In the genomic region with DNA sequence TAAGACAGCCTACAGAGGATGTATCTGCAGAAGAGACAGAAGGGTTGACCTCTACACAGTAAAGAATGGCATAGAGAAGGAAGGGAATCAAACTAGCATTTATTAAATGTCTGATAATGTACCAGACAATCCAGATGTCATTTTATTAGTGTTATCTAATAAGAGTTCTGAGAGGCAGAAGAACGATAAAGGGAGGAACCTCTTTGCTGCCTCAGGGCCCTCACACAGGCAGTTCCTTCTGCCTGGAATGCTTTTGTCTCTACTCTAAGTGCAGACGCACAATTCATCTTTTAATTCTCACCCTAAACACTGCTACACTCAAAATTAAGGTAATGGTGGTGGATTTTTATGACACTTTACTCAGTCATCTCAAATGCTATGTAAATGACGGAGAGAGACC, we compare ENCODE assay signal across 3 cellular contexts.
"Had no signal": no experiment of that assay in that cellular context is flagged by ENCODE, and none has a peak within 500 bp of the region (broad histone marks: within the 10 kb centered on the region; RNA-seq: fewer than 3 reads in every experiment).

No MANE protein-coding gene starts in this region.

- ATAC-seq: GM12878 had no signal

- H3K4me3 ChIP-seq: GM12878 had no signal

- DNase-seq: GDM1, GF-D8 had no signal
